8 cellular contexts compared by ENCODE assay signal in the genomic region with DNA sequence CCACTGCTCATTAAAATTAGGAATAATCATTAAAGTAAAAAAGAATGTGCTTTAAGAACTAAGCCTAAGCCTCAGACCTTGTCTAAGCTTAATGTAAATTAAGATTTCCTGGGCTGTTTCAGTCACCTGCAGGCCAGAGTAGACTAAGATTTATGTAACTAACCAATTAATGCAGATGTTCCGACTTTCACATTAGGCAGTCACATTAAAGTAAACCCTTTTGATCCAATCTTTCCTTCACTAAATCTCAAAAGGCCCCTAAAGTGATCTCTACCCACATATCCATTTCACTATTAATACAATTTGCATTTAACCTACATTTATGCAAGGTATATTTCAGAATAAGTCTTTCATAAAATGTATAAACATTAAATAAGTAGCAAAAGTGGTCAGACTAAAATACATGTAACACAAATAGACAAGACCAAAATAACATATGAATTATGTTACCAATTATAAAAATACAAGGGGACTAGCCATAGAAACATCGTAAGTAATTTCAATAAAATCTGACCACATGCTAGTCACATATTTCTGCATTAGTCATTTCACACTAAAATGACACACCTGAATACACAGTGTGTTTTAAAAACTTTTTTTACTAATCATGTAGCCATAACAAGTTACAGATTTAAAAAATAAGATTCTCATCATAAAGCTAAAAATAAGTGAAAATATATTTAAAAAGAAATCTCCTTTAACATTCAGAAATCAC. TPM values are rescaled to one million over a fixed set of nuclear protein-coding genes. Genes with fewer than 3 reads are reported as not detected.
DNase-seq lines count a peak whose midpoint lies in the region; ATAC-seq and TF ChIP-seq lines count a peak whose summit lies in the region.

No MANE protein-coding gene starts in this region.

- no peak for TF ChIP-seq EP300 in SK-N-SH (IDR thresholded peaks at IDR 0.05; ENCODE audit: borderline replicate concordance in 1 of 2, low read depth in 1 of 2, low read length in 1 of 2)

- no peak overlapping the region for H3K9ac ChIP-seq in SK-N-SH

- H3K36me3 ChIP-seq in SK-N-SH (replicated peaks in 1 of 2; ENCODE audit: control insufficient read depth in 1 of 2, insufficient read depth in 2 of 2, low read length in 1 of 2) = peaks cover 16 to 50% of the 10 kb centered on the region in 2 experiments

- POLR2A ChIA-PET in SK-N-SH (lab: Yijun Ruan, JAX) = no interaction called here

- WGBS in SK-N-SH (ENCODE audit: low lambda C conversion rate) = 79% methylated on average over 2 of the region's 2 CpGs

- peak overlapping the region; percentile 87; the same call in 1 of the 2 replicates for H3K4me2 ChIP-seq in SK-N-SH

- H2AFZ ChIP-seq in SK-N-SH (ENCODE audit: low read depth) = no peak overlapping the region

- H3K79me2 ChIP-seq in SK-N-SH (ENCODE audit: insufficient read depth) = peaks cover 100% of the 10 kb centered on the region

- TF ChIP-seq RAD21 in SK-N-SH (IDR thresholded peaks at IDR 0.05; ENCODE audit: low read length) = no peak

- CTCF ChIA-PET in SK-N-SH (lab: Yijun Ruan, JAX) = interaction anchor here (0.5 to 0.9 kb wide), 2 partner anchors 16 to 561 kb away, joined by 3 read pairs; no protein-coding TSS in a partner anchor

- H3K27me3 ChIP-seq in SK-N-SH (ENCODE audit: insufficient read depth) = no peaks in the 10 kb centered on the region

- H3K27ac ChIP-seq in SK-N-SH (ENCODE audit: low read depth in 2 of 2, low read length in 1 of 2) (no peak overlapping the region), cingulate gyrus (ENCODE audit: low read depth, low read length) (peak overlapping the region; percentile 41)

- H3K36me3 Mint-ChIP-seq in stimulated activated memory B cell treated with anti-CD40 and anti-IgM and Interleukin-4, amounts not matched to agents 10 μg/mL and 1 μg/mL and 100 μg/mL, for 72 hours = peaks cover 10% of the 10 kb centered on the region

- H3F3A ChIP-seq in SK-N-SH (replicated peaks; ENCODE audit: insufficient read depth) = no peaks in the 10 kb centered on the region

- no peak for TF ChIP-seq CTCF in SK-N-SH (IDR thresholded peaks at IDR 0.05)

- H3K4me1 Mint-ChIP-seq in stimulated activated memory B cell treated with anti-CD40 and anti-IgM and Interleukin-4, amounts not matched to agents 10 μg/mL and 1 μg/mL and 100 μg/mL, for 72 hours = peaks cover 64% of the 10 kb centered on the region

- no peaks in the 10 kb centered on the region for H3K9me3 ChIP-seq in SK-N-SH

- H3K4me3 Mint-ChIP-seq in stimulated activated memory B cell treated with anti-CD40 and anti-IgM and Interleukin-4, amounts not matched to agents 10 μg/mL and 1 μg/mL and 100 μg/mL, for 72 hours = peak overlapping the region; percentile 84

- no peak overlapping the region for H3K4me3 ChIP-seq in SK-N-SH (ENCODE audit: low read depth in 2 of 2, low read length in 1 of 2)

- no peaks in the 10 kb centered on the region for H3K9me3 Mint-ChIP-seq in stimulated activated memory B cell treated with anti-CD40 and anti-IgM and Interleukin-4, amounts not matched to agents 10 μg/mL and 1 μg/mL and 100 μg/mL, for 72 hours

- DNase-seq in SK-N-SH (no peak), T1000 (lab: John Stamatoyannopoulos, UW) (no peak), COLO829 (ENCODE audit: low spot score) (no peak)
- DNase-seq in activated effector memory CD4-positive, alpha-beta T cell treated with anti-CD3 and anti-CD28 coated beads, Interleukin-2, amount 50 U/mL, for 16 hours = no peak

- peaks cover 0 to 17% of the 10 kb centered on the region in 2 experiments for H3K4me1 ChIP-seq in SK-N-SH (ENCODE audit: control insufficient read depth in 1 of 2, insufficient read depth in 2 of 2, low read depth in 1 of 2, low read length in 1 of 2)

- no peaks in the 10 kb centered on the region for H3K9me2 ChIP-seq in SK-N-SH

- H3K27ac Mint-ChIP-seq in stimulated activated memory B cell treated with anti-CD40 and anti-IgM and Interleukin-4, amounts not matched to agents 10 μg/mL and 1 μg/mL and 100 μg/mL, for 72 hours = no peak overlapping the region

- no peak for ATAC-seq in SK-N-SH treated with all-trans-retinoic acid at 6 μM for 48 hours
- peak; percentile 70 for ATAC-seq in HG03354 (IDR thresholded peaks at IDR 0.05; ENCODE audit: poor library complexity, severe bottlenecking, unreplicated experiment)
- no peak for ATAC-seq in stimulated activated memory B cell treated with anti-CD40 and anti-IgM and Interleukin-4, amounts not matched to agents 10 μg/mL and 1 μg/mL and 100 μg/mL, for 72 hours

- H4K20me1 ChIP-seq in SK-N-SH (ENCODE audit: insufficient read depth) = peaks cover 72% of the 10 kb centered on the region

- no peaks in the 10 kb centered on the region for H3K27me3 Mint-ChIP-seq in stimulated activated memory B cell treated with anti-CD40 and anti-IgM and Interleukin-4, amounts not matched to agents 10 μg/mL and 1 μg/mL and 100 μg/mL, for 72 hours

TF ChIP-seq in SK-N-SH, 30 proteins besides CTCF, POLR2A, EP300 and RAD21 (continues in another document):
- TF ChIP-seq RCOR1 (IDR thresholded peaks at IDR 0.05; ENCODE audit: low read length) = no peak
- no peak for TF ChIP-seq FOXM1 (IDR thresholded peaks at IDR 0.05; ENCODE audit: low read depth)
- TF ChIP-seq RFX5 (IDR thresholded peaks at IDR 0.05; ENCODE audit: low read length) = no peak
- TF ChIP-seq FOXJ3 (CRISPR knock-in tag; IDR thresholded peaks at IDR 0.05) = no peak
- no peak for TF ChIP-seq RXRA (IDR thresholded peaks at IDR 0.05; ENCODE audit: borderline replicate concordance, low read depth)
- TF ChIP-seq SIN3A (IDR thresholded peaks at IDR 0.05; ENCODE audit: borderline replicate concordance, low read depth, low read length) = no peak
- TF ChIP-seq FOSL2 (IDR thresholded peaks at IDR 0.05; ENCODE audit: borderline replicate concordance, low read depth) = no peak
- TF ChIP-seq, protein P1, sequence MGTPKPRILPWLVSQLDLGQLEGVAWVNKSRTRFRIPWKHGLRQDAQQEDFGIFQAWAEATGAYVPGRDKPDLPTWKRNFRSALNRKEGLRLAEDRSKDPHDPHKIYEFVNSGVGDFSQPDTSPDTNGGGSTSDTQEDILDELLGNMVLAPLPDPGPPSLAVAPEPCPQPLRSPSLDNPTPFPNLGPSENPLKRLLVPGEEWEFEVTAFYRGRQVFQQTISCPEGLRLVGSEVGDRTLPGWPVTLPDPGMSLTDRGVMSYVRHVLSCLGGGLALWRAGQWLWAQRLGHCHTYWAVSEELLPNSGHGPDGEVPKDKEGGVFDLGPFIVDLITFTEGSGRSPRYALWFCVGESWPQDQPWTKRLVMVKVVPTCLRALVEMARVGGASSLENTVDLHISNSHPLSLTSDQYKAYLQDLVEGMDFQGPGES (IDR thresholded peaks at IDR 0.05; ENCODE audit: low read depth, low read length) = no peak
- TF ChIP-seq MAX (IDR thresholded peaks at IDR 0.05; ENCODE audit: low read depth) = no peak
- no peak for TF ChIP-seq MEF2A (IDR thresholded peaks at IDR 0.05; ENCODE audit: borderline replicate concordance, low read depth)
- no peak for TF ChIP-seq TEAD4 (IDR thresholded peaks at IDR 0.05; ENCODE audit: borderline replicate concordance, insufficient read depth)

TF ChIP-seq in SK-N-SH treated with all-trans-retinoic acid at 6 μM for 48 hours, 23 proteins besides CTCF, POLR2A, EP300 and RAD21:
- TF ChIP-seq PPARA (CRISPR knock-in tag; IDR thresholded peaks at IDR 0.05; ENCODE audit: borderline replicate concordance) = no peak
- no peak for TF ChIP-seq ZNF565 (CRISPR knock-in tag; conservative IDR thresholded peaks at IDR 0.05; ENCODE audit: low read depth)
- no peak for TF ChIP-seq RARB (CRISPR knock-in tag; IDR thresholded peaks at IDR 0.05)
- TF ChIP-seq CSRNP3 (CRISPR knock-in tag; IDR thresholded peaks at IDR 0.05) = no peak
- TF ChIP-seq ZNF8 (CRISPR knock-in tag; IDR thresholded peaks at IDR 0.05) = no peak

RNA-seq across cellular contexts. Expression of gene NR3C1, which starts 7.7 kb away (rescaled TPM):
- 7.1 and 8.2 TPM in 2 replicates for polyA plus RNA-seq in SK-N-SH (2012; rRNA removed)
- 9.7 and 9.8 TPM in 2 replicates for polyA plus RNA-seq in SK-N-SH (2012; cell fraction: cytosol; rRNA removed)
- 4.2 and 8.9 TPM in 2 replicates for polyA plus RNA-seq in SK-N-SH (2012; cell fraction: nucleus; rRNA removed)
